In the genomic region with DNA sequence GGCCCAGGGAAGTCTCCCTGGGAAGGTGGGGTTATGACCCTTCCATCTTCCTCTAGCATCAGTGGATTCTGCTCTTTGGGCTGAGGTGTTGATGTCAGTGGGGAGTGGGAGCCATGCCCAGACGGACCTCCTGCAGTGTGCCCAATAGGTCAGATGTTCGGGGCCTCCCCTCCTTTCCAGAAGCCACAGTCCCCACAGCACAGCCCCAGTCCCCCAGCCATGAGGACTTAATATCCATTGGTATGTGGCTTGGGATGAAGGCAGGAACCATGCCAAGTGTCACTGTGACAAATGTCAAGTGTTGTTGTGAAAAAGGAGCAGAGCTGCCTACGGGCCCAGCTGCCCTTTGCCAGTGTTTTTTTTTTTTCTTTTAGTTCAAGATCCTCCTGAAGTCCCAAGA, we compare ENCODE assay signal across 19 cellular contexts. TPM values are rescaled to one million over a fixed set of nuclear protein-coding genes. Genes with fewer than 3 reads are reported as not detected.
DNase-seq lines count a peak whose midpoint lies in the region; ATAC-seq, FAIRE-seq and TF ChIP-seq lines count a peak whose summit lies in the region.
"Had no signal": no experiment of that assay in that cellular context is flagged by ENCODE, and none has a peak within 500 bp of the region (broad histone marks: within the 10 kb centered on the region; RNA-seq: fewer than 3 reads in every experiment).

No MANE protein-coding gene starts in this region.

- peak overlapping the region in 2 of 5 donors; percentile 1 to 34 for H3K27ac ChIP-seq in adrenal gland
- H3K27ac ChIP-seq in heart left ventricle = peak overlapping the region in 11 of 12 donors; percentile 44 to 76 (median 64)

- peak overlapping the region; percentile 8 for H3K4me3 Mint-ChIP-seq in nephron progenitor cell
- H3K4me3 Mint-ChIP-seq: activated naive CD8-positive, alpha-beta T cell treated with anti-CD3 and anti-CD28 coated beads, Interleukin-2, amount 10 ng/mL, durations not matched to agents 7 days and 5 days; neural crest cell had no signal

- DNase-seq in adrenal gland (peak in 5 of 7 donors; percentile 38 to 82 (median 62)), heart left ventricle (peak; percentile 52 to 71 (median 60)), nephron progenitor cell (no peak), ureter (ENCODE audit: low spot score) (peak; percentile 43), NCI-H69 (lab: John Stamatoyannopoulos, UW) (no peak), H54 (ENCODE audit: insufficient read length, low spot score) (no peak)
- DNase-seq: activated naive CD8-positive, alpha-beta T cell treated with anti-CD3 and anti-CD28 coated beads, Interleukin-2, amount 10 ng/mL, durations not matched to agents 7 days and 5 days; activated T-cell treated with anti-CD3 and anti-CD28 coated beads, Interleukin-2, amount 50 U/mL, for 1 hour; dorsolateral prefrontal cortex; glutamatergic neuron; mesenchymal stem cell; NCI-H187; NCI-H446; stimulated activated naive CD8-positive, alpha-beta T cell treated with anti-CD3 and anti-CD28 coated beads, Interleukin-15, Interleukin-2, amounts not matched to agents 100 U/mL and 50 U/mL, for 24 hours had no signal

- ATAC-seq in heart left ventricle (peak in 3 of 4 donors; percentile 1 to 27 (median 19)), HG03469 (IDR thresholded peaks at IDR 0.05; ENCODE audit: unreplicated experiment) (no peak)
- ATAC-seq: K562; stimulated activated naive CD8-positive, alpha-beta T cell treated with anti-CD3 and anti-CD28 coated beads, Interleukin-15, Interleukin-2, amounts not matched to agents 100 U/mL and 50 U/mL, for 24 hours had no signal

- intact Hi-C loops in adrenal gland (cut with DNase I) (no loop called here), heart left ventricle (cut with DNase I) (no loop called here)

- no peaks in the 10 kb centered on the region for H3K27me3 ChIP-seq in adrenal gland
- H3K27me3 ChIP-seq in heart left ventricle = no peaks in the 10 kb centered on the region
- H3K27me3 ChIP-seq: dorsolateral prefrontal cortex had no signal

- H3K9me3 ChIP-seq in adrenal gland (replicated peaks in 1 of 3) (no peaks in the 10 kb centered on the region), heart left ventricle (no peaks in the 10 kb centered on the region)

- WGBS in adrenal gland, 4 donors = 8 to 60% (median 55%) methylated on average over 1 to 3 of the region's 3 CpGs
- WGBS in heart left ventricle, 4 donors = 25 to 45% (median 33%) methylated on average over 3 of the region's 3 CpGs

- no peaks in the 10 kb centered on the region for H3K9me3 Mint-ChIP-seq in nephron progenitor cell
- H3K9me3 Mint-ChIP-seq: activated naive CD8-positive, alpha-beta T cell treated with anti-CD3 and anti-CD28 coated beads, Interleukin-2, amount 10 ng/mL, durations not matched to agents 7 days and 5 days; neural crest cell had no signal

- no peaks in the 10 kb centered on the region for H3K36me3 ChIP-seq in adrenal gland (replicated peaks in 1 of 2)
- H3K36me3 ChIP-seq in heart left ventricle = no peaks in the 10 kb centered on the region

- H3K27me3 Mint-ChIP-seq in nephron progenitor cell (ENCODE audit: low read depth, poor library complexity) = peaks cover 14% of the 10 kb centered on the region

- no peak for TF ChIP-seq CTCF in adrenal gland (IDR thresholded peaks at IDR 0.05)
- TF ChIP-seq CTCF in heart left ventricle (IDR thresholded peaks at IDR 0.05) = no peak
- no peak for TF ChIP-seq CTCF in nephron progenitor cell (IDR thresholded peaks at IDR 0.05)

- no peak overlapping the region for H3K4me3 ChIP-seq in adrenal gland
- no peak overlapping the region for H3K4me3 ChIP-seq in heart left ventricle
- H3K4me3 ChIP-seq: dorsolateral prefrontal cortex, K562 had no signal

- TF ChIP-seq POLR2A in adrenal gland (IDR thresholded peaks at IDR 0.05) (no peak), heart left ventricle (IDR thresholded peaks at IDR 0.05) (no peak), H54 (IDR thresholded peaks at IDR 0.05; ENCODE audit: low read depth, low read length) (no peak)

- H3K36me3 Mint-ChIP-seq in nephron progenitor cell (ENCODE audit: low read depth) = no peaks in the 10 kb centered on the region
- H3K36me3 Mint-ChIP-seq: activated naive CD8-positive, alpha-beta T cell treated with anti-CD3 and anti-CD28 coated beads, Interleukin-2, amount 10 ng/mL, durations not matched to agents 7 days and 5 days had no signal

- H3K4me1 Mint-ChIP-seq in nephron progenitor cell = peaks cover 75% of the 10 kb centered on the region

- H3K27ac Mint-ChIP-seq in nephron progenitor cell = peak overlapping the region; percentile 89
- H3K27ac Mint-ChIP-seq: activated naive CD8-positive, alpha-beta T cell treated with anti-CD3 and anti-CD28 coated beads, Interleukin-2, amount 10 ng/mL, durations not matched to agents 7 days and 5 days had no signal

- FAIRE-seq in H54 (lab: Jason Lieb, UNC) = no peak
- FAIRE-seq: D721Med, GM19239, K562 had no signal

- H3K4me1 ChIP-seq in adrenal gland (replicated peaks in 1 of 2) (peaks cover 5 to 10% of the 10 kb centered on the region in 2 donors), heart left ventricle (peaks cover 13 to 81% (median 60%) of the 10 kb centered on the region in 12 donors)

RNA-seq across cellular contexts. Expression of a gene that starts 12.3 kb away (rescaled TPM):
- total RNA-seq in adrenal gland = 1 to 10 TPM; 1.9 to 6.8 (median 3.1) TPM
- polyA plus RNA-seq in adrenal gland = 1 to 10 TPM in 2 of 3 donors, under 1 TPM in 1; 0.81 to 6.4 (median 1.9) TPM
- total RNA-seq in heart left ventricle = 10 to 100 TPM; 13.4 to 29.0 (median 14.4) TPM
- 10 to 100 TPM; 11.4 to 19.6 TPM for polyA plus RNA-seq in heart left ventricle
- 7.5 TPM for total RNA-seq in ureter
- polyA plus RNA-seq: K562 had no signal

RNA-seq across cellular contexts. Expression of a gene that starts 21.2 kb away (rescaled TPM):
- total RNA-seq in adrenal gland = 10 to 100 TPM in 3 of 8 donors, 1 to 10 TPM in 5; 1.1 to 42.0 (median 6.3) TPM
- 10 to 100 TPM in 2 of 3 donors, 1 to 10 TPM in 1; 4.2 to 32.7 (median 26.7) TPM for polyA plus RNA-seq in adrenal gland
- total RNA-seq in heart left ventricle = over 10,000 TPM in 2 of 9 donors, 1,000 to 10,000 TPM in 7; 4,301 to 15,255 (median 8,364) TPM
- over 10,000 TPM in 1 of 2 donors, 1,000 to 10,000 TPM in 1; 6,829 to 20,003 TPM for polyA plus RNA-seq in heart left ventricle
- total RNA-seq in ureter = 9.4 TPM
- total RNA-seq: neural crest cell had no signal

RNA-seq across cellular contexts. Expression of a gene that starts 22.2 kb away (rescaled TPM):
- total RNA-seq in adrenal gland (10 to 100 TPM in 1 of 8 donors, 1 to 10 TPM in 7; 4.8 to 12.2 (median 6.3) TPM), heart left ventricle (10 to 100 TPM; 10.8 to 27.6 (median 16.4) TPM), ureter (11.4 TPM)
- polyA plus RNA-seq in adrenal gland (10 to 100 TPM in 1 of 3 donors, 1 to 10 TPM in 2; 4.0 to 13.1 (median 4.6) TPM), heart left ventricle (1 to 10 TPM; 4.0 to 4.2 TPM)

RNA-seq across cellular contexts. Expression of a gene that starts 22.8 kb away (rescaled TPM):
- 100 to 1,000 TPM in 5 of 8 donors, 10 to 100 TPM in 3; 69.5 to 145 (median 113) TPM for total RNA-seq in adrenal gland
- 100 to 1,000 TPM in 1 of 3 donors, 10 to 100 TPM in 2; 39.4 to 186 (median 93.5) TPM for polyA plus RNA-seq in adrenal gland
- 10 to 100 TPM; 29.5 to 56.2 (median 43.9) TPM for total RNA-seq in heart left ventricle
- 10 to 100 TPM; 28.8 to 30.2 TPM for polyA plus RNA-seq in heart left ventricle
- total RNA-seq in ureter = 140 TPM

RNA-seq across cellular contexts. Expression of a gene that starts 22.8 kb away (rescaled TPM):
- total RNA-seq in adrenal gland = 100 to 1,000 TPM in 1 of 8 donors, 10 to 100 TPM in 7; 68.8 to 114 (median 90.1) TPM
- polyA plus RNA-seq in adrenal gland = 100 to 1,000 TPM in 2 of 3 donors, 10 to 100 TPM in 1; 44.0 to 146 (median 122) TPM
- 10 to 100 TPM; 50.0 to 75.9 (median 55.1) TPM for total RNA-seq in heart left ventricle
- 10 to 100 TPM; 40.3 to 78.9 TPM for polyA plus RNA-seq in heart left ventricle
- 62.4 TPM for total RNA-seq in ureter

Comparison
In these comparisons a context has a peak if more than half of its experiments do, and no peak if none do; other contexts are left out.
1. DNase-seq: peak in adrenal gland (5 of 7), heart left ventricle (5 of 5) and ureter (single experiment); none in nephron progenitor cell (single experiment), NCI-H69 (single experiment) and H54 (single experiment).
2. RNA of a gene that starts 21.2 kb away (total RNA-seq): 4,301 to 15,255 TPM in heart left ventricle; 9.4 TPM in ureter (single experiment) and 1.1 to 42.0 TPM in adrenal gland; every median in the first group is over 100 times any median in the second.